Comparison of ENCODE assay signal across 16 cellular contexts in the genomic region with DNA sequence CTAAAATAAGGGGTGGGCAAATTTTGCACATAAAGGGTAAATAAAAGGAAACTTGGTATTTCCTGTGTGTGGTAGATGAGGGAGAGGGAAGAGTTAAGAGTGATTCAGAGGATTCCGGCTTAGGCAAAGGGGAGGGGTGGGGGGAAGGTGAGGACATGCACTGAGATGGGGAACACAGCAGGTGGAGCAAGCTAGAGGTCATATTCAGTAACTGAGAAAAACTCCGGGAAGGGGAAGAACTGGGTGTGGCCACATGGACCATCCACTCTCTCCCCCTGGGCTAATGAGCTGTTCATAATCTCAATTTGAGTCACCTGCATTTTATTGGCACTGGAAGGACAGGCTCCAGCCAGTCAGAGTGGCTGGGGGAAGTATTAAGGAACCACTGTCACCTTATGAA. TPM values are rescaled to one million over a fixed set of nuclear protein-coding genes. Genes with fewer than 3 reads are reported as not detected.
A peak's percentile ranks its signal among the peaks of the same experiment; 100 is the strongest.
DNase-seq lines count a peak whose midpoint lies in the region; ATAC-seq, FAIRE-seq and TF ChIP-seq lines count a peak whose summit lies in the region.
"Had no signal": no experiment of that assay in that cellular context is flagged by ENCODE, and none has a peak within 500 bp of the region (broad histone marks: within the 10 kb centered on the region; RNA-seq: fewer than 3 reads in every experiment).

No MANE protein-coding gene starts in this region.

- TF ChIP-seq POLR2A in GM12891 (IDR thresholded peaks at IDR 0.05; ENCODE audit: low read depth, low read length) = no peak

- BruUV-seq in Calu3 (replicated peaks; lab: Mats Ljungman, UMichigan) = no TSS peak

- no peaks in the 10 kb centered on the region for H3K36me3 Mint-ChIP-seq in Calu3 (ENCODE audit: insufficient read depth, unreplicated experiment)
- no peaks in the 10 kb centered on the region for H3K36me3 Mint-ChIP-seq in natural killer cell treated with Interleukin-12 subunit alpha and Interleukin-12 subunit beta and Interleukin-15 and Interleukin-18, amount 100 ng/mL, for 72 hours
- H3K36me3 Mint-ChIP-seq: activated naive CD8-positive, alpha-beta T cell treated with anti-CD3 and anti-CD28 coated beads for 36 hours; stimulated activated naive B cell treated with anti-CD40 and anti-IgM and Interleukin-4, amounts not matched to agents 10 μg/mL and 1 μg/mL and 100 μg/mL, for 72 hours had no signal

- DNase-seq in Calu3 (peak; percentile 45), LHCN-M2 (ENCODE audit: low read depth) (peak; percentile 44), amniotic epithelial cell (ENCODE audit: low read depth) (peak; percentile 51), kidney tubule cell (ENCODE audit: low spot score) (peak; percentile 88), ecto neural progenitor cell (ENCODE audit: low spot score) (no peak), GM12891 (ENCODE audit: insufficient read length, low spot score) (no peak), NOMO-1 treated with dmso at 0.1 percent for 144 hours (lab: John Stamatoyannopoulos, UW; ENCODE audit: unreplicated experiment) (no peak)
- no peak for DNase-seq in natural killer cell treated with Interleukin-12 subunit alpha and Interleukin-12 subunit beta and Interleukin-15 and Interleukin-18, amount 100 ng/mL, for 72 hours (ENCODE audit: low spot score)
- DNase-seq: activated CD8-positive, alpha-beta memory T cell treated with anti-CD3 and anti-CD28 coated beads, Interleukin-2, amount 50 U/mL, for 4 hours; activated naive CD8-positive, alpha-beta T cell treated with anti-CD3 and anti-CD28 coated beads for 36 hours; BE2C; dorsolateral prefrontal cortex; lower lobe of right lung; NCI-H1694 treated with DMSO at 0.1 percent for 48 hours; stimulated activated CD4-positive, alpha-beta T cell treated with anti-CD3 and anti-CD28 coated beads, Interleukin-1b, Interleukin-23, amount 100 ng/mL, for 48 hours; stimulated activated naive B cell treated with anti-CD40 and anti-IgM and Interleukin-4, amounts not matched to agents 10 μg/mL and 1 μg/mL and 100 μg/mL, for 72 hours had no signal

- H3K9me3 Mint-ChIP-seq in Calu3 (ENCODE audit: low read depth, unreplicated experiment) = no peaks in the 10 kb centered on the region
- no peaks in the 10 kb centered on the region for H3K9me3 Mint-ChIP-seq in natural killer cell treated with Interleukin-12 subunit alpha and Interleukin-12 subunit beta and Interleukin-15 and Interleukin-18, amount 100 ng/mL, for 72 hours
- H3K9me3 Mint-ChIP-seq: activated naive CD8-positive, alpha-beta T cell treated with anti-CD3 and anti-CD28 coated beads for 36 hours; stimulated activated naive B cell treated with anti-CD40 and anti-IgM and Interleukin-4, amounts not matched to agents 10 μg/mL and 1 μg/mL and 100 μg/mL, for 72 hours had no signal

- intact Hi-C loops in Calu3 (cut with micrococcal nuclease; ENCODE audit: unreplicated experiment) = no loop called here

- H3K4me1 Mint-ChIP-seq in Calu3 (ENCODE audit: low read depth, unreplicated experiment) = peaks cover 24% of the 10 kb centered on the region
- H3K4me1 Mint-ChIP-seq in natural killer cell treated with Interleukin-12 subunit alpha and Interleukin-12 subunit beta and Interleukin-15 and Interleukin-18, amount 100 ng/mL, for 72 hours (ENCODE audit: low read depth in 2 of 2) = no peaks in the 10 kb centered on the region
- H3K4me1 Mint-ChIP-seq: activated naive CD8-positive, alpha-beta T cell treated with anti-CD3 and anti-CD28 coated beads for 36 hours had no signal

- ATAC-seq in natural killer cell treated with Interleukin-12 subunit alpha and Interleukin-12 subunit beta and Interleukin-15 and Interleukin-18, amount 100 ng/mL, for 72 hours = no peak

- CTCF ChIA-PET in Calu3 (lab: Charles Lee) = interaction anchor here (1.0 kb wide), 1 partner anchor 45 kb away, joined by 4 read pairs; a partner anchor contains a TSS

- no peak for FAIRE-seq in GM12891 (lab: Jason Lieb, UNC)

- peak overlapping the region; percentile 4 for H3K27ac Mint-ChIP-seq in Calu3 (ENCODE audit: unreplicated experiment)
- no peak overlapping the region for H3K27ac Mint-ChIP-seq in natural killer cell treated with Interleukin-12 subunit alpha and Interleukin-12 subunit beta and Interleukin-15 and Interleukin-18, amount 100 ng/mL, for 72 hours
- H3K27ac Mint-ChIP-seq: activated naive CD8-positive, alpha-beta T cell treated with anti-CD3 and anti-CD28 coated beads for 36 hours; stimulated activated naive B cell treated with anti-CD40 and anti-IgM and Interleukin-4, amounts not matched to agents 10 μg/mL and 1 μg/mL and 100 μg/mL, for 72 hours had no signal

- no peak overlapping the region for H3K4me3 Mint-ChIP-seq in Calu3 (ENCODE audit: low read depth, unreplicated experiment)
- H3K4me3 Mint-ChIP-seq in natural killer cell treated with Interleukin-12 subunit alpha and Interleukin-12 subunit beta and Interleukin-15 and Interleukin-18, amount 100 ng/mL, for 72 hours = no peak overlapping the region
- H3K4me3 Mint-ChIP-seq: activated naive CD8-positive, alpha-beta T cell treated with anti-CD3 and anti-CD28 coated beads for 36 hours; stimulated activated naive B cell treated with anti-CD40 and anti-IgM and Interleukin-4, amounts not matched to agents 10 μg/mL and 1 μg/mL and 100 μg/mL, for 72 hours had no signal

- no peaks in the 10 kb centered on the region for H3K27me3 Mint-ChIP-seq in Calu3 (ENCODE audit: unreplicated experiment)
- peaks cover 4 to 5% of the 10 kb centered on the region in 2 donors for H3K27me3 Mint-ChIP-seq in natural killer cell treated with Interleukin-12 subunit alpha and Interleukin-12 subunit beta and Interleukin-15 and Interleukin-18, amount 100 ng/mL, for 72 hours
- H3K27me3 Mint-ChIP-seq: activated naive CD8-positive, alpha-beta T cell treated with anti-CD3 and anti-CD28 coated beads for 36 hours; stimulated activated naive B cell treated with anti-CD40 and anti-IgM and Interleukin-4, amounts not matched to agents 10 μg/mL and 1 μg/mL and 100 μg/mL, for 72 hours had no signal

- TF ChIP-seq CTCF in Calu3 (IDR thresholded peaks at IDR 0.05; ENCODE audit: unreplicated experiment) = no peak

TF ChIP-seq in GM12891, 5 proteins besides CTCF, POLR2A, EP300 and RAD21:
- TF ChIP-seq POU2F2 (IDR thresholded peaks at IDR 0.05; ENCODE audit: low read depth, low read length) (no peak), PAX5 (IDR thresholded peaks at IDR 0.05; ENCODE audit: insufficient read depth, low read length, severe bottlenecking) (no peak), TAF1 (IDR thresholded peaks at IDR 0.05; ENCODE audit: low read depth, low read length) (no peak), POLR2AphosphoS5 (IDR thresholded peaks at IDR 0.05; ENCODE audit: low read depth, low read length) (no peak), SPI1 (IDR thresholded peaks at IDR 0.05; ENCODE audit: low read depth, low read length) (no peak)

RNA-seq across cellular contexts. Expression of a gene that starts 45.1 kb away (rescaled TPM):
- total RNA-seq in Calu3 (2022) = 75.5 and 84.8 TPM in 2 replicates
- 161 and 172 TPM in 2 replicates for total RNA-seq in LHCN-M2 (2014; rRNA removed)
- polyA plus RNA-seq in LHCN-M2 (2012) = 66.9 TPM
- total RNA-seq in natural killer cell treated with Interleukin-12 subunit alpha and Interleukin-12 subunit beta and Interleukin-15 and Interleukin-18, amount 100 ng/mL, for 72 hours = 10 to 100 TPM; 14.8 to 19.0 TPM
- polyA plus RNA-seq in GM12891 (2012; ENCODE audit: low read depth, missing spikeins) = 33.7 TPM

RNA-seq across cellular contexts. Expression of a gene that starts 56.8 kb away (rescaled TPM):
- total RNA-seq in Calu3 (2022) (not detected in 2 replicates), LHCN-M2 (2014; rRNA removed) (0.26 TPM in 1 of 2 replicates, not detected in the other)
- 0.04 TPM for polyA plus RNA-seq in LHCN-M2 (2012)
- total RNA-seq in natural killer cell treated with Interleukin-12 subunit alpha and Interleukin-12 subunit beta and Interleukin-15 and Interleukin-18, amount 100 ng/mL, for 72 hours = not detected
- polyA plus RNA-seq in GM12891 (2012; ENCODE audit: low read depth, missing spikeins) = 0.03 TPM
- total RNA-seq: activated naive CD8-positive, alpha-beta T cell treated with anti-CD3 and anti-CD28 coated beads for 36 hours had no signal

Comparison
In these comparisons a context has a peak if more than half of its experiments do, and no peak if none do; other contexts are left out.
1. DNase-seq: peak in Calu3 (single experiment), LHCN-M2 (single experiment), amniotic epithelial cell (single experiment) and kidney tubule cell (single experiment); none in natural killer cell treated with Interleukin-12 subunit alpha and Interleukin-12 subunit beta and Interleukin-15 and Interleukin-18, amount 100 ng/mL, for 72 hours (single experiment), ecto neural progenitor cell (single experiment), GM12891 (single experiment) and NOMO-1 treated with dmso at 0.1 percent for 144 hours (single experiment).